Comparison of ENCODE assay signal across 17 cellular contexts in the genomic region with DNA sequence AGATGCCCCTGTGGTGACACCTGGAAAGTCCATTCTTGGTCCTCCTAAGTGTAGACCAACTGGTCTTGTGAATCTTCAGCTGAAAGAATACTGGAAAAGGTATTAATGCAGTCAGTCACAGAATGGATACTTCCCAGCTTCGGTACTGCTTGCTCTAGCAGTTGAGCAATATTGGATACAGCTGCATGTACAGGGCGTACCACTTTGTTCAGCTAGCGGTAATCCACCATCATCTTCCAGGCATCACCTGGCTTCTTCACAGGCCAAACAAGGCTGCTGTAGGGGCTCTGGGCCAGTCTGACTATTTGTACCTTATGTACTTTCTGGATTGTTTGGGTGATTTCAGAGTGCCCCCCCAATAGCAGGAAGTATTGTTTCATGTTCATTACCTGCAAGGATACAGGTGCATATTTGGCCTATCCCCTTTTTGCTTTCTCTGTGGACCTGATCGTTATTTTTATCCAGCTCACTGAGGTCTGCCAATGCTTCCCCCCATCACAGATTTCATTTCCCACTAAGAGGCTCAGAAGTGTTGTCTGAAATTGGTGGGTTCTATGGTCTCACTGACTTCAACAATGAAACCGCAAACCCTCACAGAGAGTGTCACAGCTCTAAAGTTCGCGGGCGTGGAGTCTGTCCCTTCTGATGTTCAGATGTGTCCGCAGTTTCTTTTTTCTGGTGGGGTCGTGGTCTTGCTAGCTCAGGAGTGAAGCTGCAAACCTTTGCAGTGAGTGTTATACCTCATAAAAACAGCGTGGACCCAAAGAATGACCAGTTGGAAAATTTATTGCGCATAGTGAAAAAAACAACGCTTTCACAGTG. TPM values are rescaled to one million over a fixed set of nuclear protein-coding genes. Genes with fewer than 3 reads are reported as not detected.
A peak's percentile ranks its signal among the peaks of the same experiment; 100 is the strongest.
DNase-seq lines count a peak whose midpoint lies in the region; ATAC-seq lines count a peak whose summit lies in the region.
"Had no signal": no experiment of that assay in that cellular context is flagged by ENCODE, and none has a peak within 500 bp of the region (broad histone marks: within the 10 kb centered on the region; RNA-seq: fewer than 3 reads in every experiment).

No MANE protein-coding gene starts in this region.

- no peaks in the 10 kb centered on the region for H3K36me3 Mint-ChIP-seq in immature natural killer cell
- H3K36me3 Mint-ChIP-seq: CD14-positive monocyte; CD8-positive, alpha-beta T cell had no signal

- H3K4ac ChIP-seq in mesenchymal stem cell (ENCODE audit: low read depth in 1 of 2, low read length in 2 of 2): no peak overlapping the region

- intact Hi-C loops in right cardiac atrium (cut with DNase I): no loop called here

- no peak overlapping the region for H3K18ac ChIP-seq in mesenchymal stem cell (ENCODE audit: low read depth in 1 of 2, low read length in 2 of 2)

- H2AFZ ChIP-seq in mesenchymal stem cell (ENCODE audit: low read depth, low read length): no peak overlapping the region

- no peak overlapping the region for H3K14ac ChIP-seq in mesenchymal stem cell (ENCODE audit: low read length in 2 of 2)

- H2BK15ac ChIP-seq in mesenchymal stem cell (ENCODE audit: low read depth, poor library complexity, severe bottlenecking): no peak overlapping the region

- H3K27ac ChIP-seq in mesenchymal stem cell (ENCODE audit: low read length, poor library complexity, severe bottlenecking): no peak overlapping the region
- H3K27ac ChIP-seq in right cardiac atrium (ENCODE audit: low read length): no peak overlapping the region
- H3K27ac ChIP-seq: 22Rv1 had no signal

- H3K9me3 ChIP-seq in mesenchymal stem cell (ENCODE audit: control insufficient read depth, low read length): no peaks in the 10 kb centered on the region
- H3K9me3 ChIP-seq in right cardiac atrium (ENCODE audit: control insufficient read depth, low read length): no peaks in the 10 kb centered on the region

- H2BK120ac ChIP-seq in mesenchymal stem cell (ENCODE audit: low read depth, low read length): no peak overlapping the region

- H3K4me1 ChIP-seq in mesenchymal stem cell (ENCODE audit: control insufficient read depth, insufficient read depth, low read depth, low read length) (no peaks in the 10 kb centered on the region), right cardiac atrium (ENCODE audit: control insufficient read depth, insufficient read depth, low read length) (peaks cover 2% of the 10 kb centered on the region)

- H3K27me3 ChIP-seq in mesenchymal stem cell (ENCODE audit: control insufficient read depth in 1 of 2, insufficient read depth in 1 of 2, low read length in 2 of 2) (peaks cover 4 to 11% of the 10 kb centered on the region in 2 experiments), right cardiac atrium (ENCODE audit: control insufficient read depth, insufficient read depth) (no peaks in the 10 kb centered on the region)

- H3K27ac Mint-ChIP-seq in immature natural killer cell: peak overlapping the region in 4 of 6 donors; percentile 21 to 88 (median 80)
- H3K27ac Mint-ChIP-seq: CD8-positive, alpha-beta T cell; HFFc6 had no signal

- no peak overlapping the region for H3K23ac ChIP-seq in mesenchymal stem cell (ENCODE audit: low read length in 2 of 2)

- peaks cover 0 to 2% (median 0%) of the 10 kb centered on the region in 6 donors for H3K9me3 Mint-ChIP-seq in immature natural killer cell
- H3K9me3 Mint-ChIP-seq: CD8-positive, alpha-beta T cell; HFFc6 had no signal

- H3K79me1 ChIP-seq in mesenchymal stem cell (replicated peaks; ENCODE audit: low read length, poor library complexity, severe bottlenecking): no peaks in the 10 kb centered on the region

- H3K4me3 ChIP-seq in mesenchymal stem cell (ENCODE audit: insufficient read depth in 1 of 2, low read depth in 1 of 2, low read length in 2 of 2): no peak overlapping the region
- no peak overlapping the region for H3K4me3 ChIP-seq in right cardiac atrium (ENCODE audit: low read length)

- ATAC-seq in right cardiac atrium: no peak
- ATAC-seq: CD8-positive, alpha-beta T cell had no signal

- H2BK5ac ChIP-seq in mesenchymal stem cell (ENCODE audit: low read depth, low read length, poor library complexity, severe bottlenecking): no peak overlapping the region

- no peaks in the 10 kb centered on the region for H3K36me3 ChIP-seq in mesenchymal stem cell (ENCODE audit: control insufficient read depth in 1 of 2, insufficient read depth in 2 of 2, low read depth in 1 of 2, low read length in 2 of 2)

- H3K4me3 Mint-ChIP-seq in immature natural killer cell: peak overlapping the region in 4 of 5 donors; percentile 35 to 83 (median 45)
- H3K4me3 Mint-ChIP-seq: CD14-positive monocyte; CD8-positive, alpha-beta T cell; HFFc6 had no signal

- DNase-seq in NCI-H146 (lab: John Stamatoyannopoulos, UW): peak; percentile 25
- no peak for DNase-seq in NCI-H146 treated with DMSO at 0.1 percent for 48 hours (lab: John Stamatoyannopoulos, UW; ENCODE audit: unreplicated experiment)
- DNase-seq in NCI-H526 (lab: John Stamatoyannopoulos, UW): peak; percentile 86 to 87
- DNase-seq in immature natural killer cell: peak in 2 of 3 donors; percentile 26 to 57
- no peak for DNase-seq in mesenchymal stem cell
- DNase-seq in right cardiac atrium: no peak
- DNase-seq in NCI-H1694 (lab: John Stamatoyannopoulos, UW): no peak
- DNase-seq: CD8-positive, alpha-beta T cell; COR-L47; DMS153; DMS79 treated with DMSO at 0.1 percent for 48 hours; EL; GOT3; HCEC 1CT; HFFc6 had no signal

- H3K4me2 ChIP-seq in mesenchymal stem cell (ENCODE audit: low read length, poor library complexity, severe bottlenecking): no peak overlapping the region

- no peak overlapping the region for H4K8ac ChIP-seq in mesenchymal stem cell (ENCODE audit: low read length)

- H2BK12ac ChIP-seq in mesenchymal stem cell (ENCODE audit: low read length in 2 of 2): no peak overlapping the region

- peaks cover 12 to 28% of the 10 kb centered on the region in 2 donors for H3K4me1 Mint-ChIP-seq in immature natural killer cell

- no peak overlapping the region for H3K9ac ChIP-seq in mesenchymal stem cell (ENCODE audit: low read length)

- H2AK5ac ChIP-seq in mesenchymal stem cell (ENCODE audit: low read length, severe bottlenecking): no peak overlapping the region

- H4K91ac ChIP-seq in mesenchymal stem cell (ENCODE audit: low read length): no peak overlapping the region

- WGBS in mesenchymal stem cell: 91% methylated on average over 13 of the region's 13 CpGs
- WGBS in right cardiac atrium: 92% methylated on average over 13 of the region's 13 CpGs

- H3K27me3 Mint-ChIP-seq in immature natural killer cell (ENCODE audit: low read depth in 3 of 3): peaks cover 3 to 13% (median 5%) of the 10 kb centered on the region in 3 donors

RNA-seq across cellular contexts. Expression of a gene that starts 52.2 kb away (rescaled TPM):
- polyA plus RNA-seq in immature natural killer cell (10 to 100 TPM; 30.2 to 51.1 (median 43.0) TPM), right cardiac atrium (16.8 TPM)
- 31.0 TPM for polyA plus RNA-seq in mesenchymal stem cell (2013, experiment 1 of 2)
- 31.4 TPM for polyA plus RNA-seq in mesenchymal stem cell (2013, experiment 2 of 2)
- 10 to 100 TPM; 17.9 to 23.1 (median 22.0) TPM for total RNA-seq in right cardiac atrium

Comparison
In these comparisons a context has a peak if more than half of its experiments do, and no peak if none do; other contexts are left out.
1. DNase-seq: peak in NCI-H146 (single experiment), NCI-H526 (2 of 2) and immature natural killer cell (2 of 3); none in NCI-H146 treated with DMSO at 0.1 percent for 48 hours (single experiment), mesenchymal stem cell (single experiment), right cardiac atrium (0 of 3) and NCI-H1694 (single experiment).